In genomic region chr5:173094012-173094661, GRCh38 we compare ENCODE assay signal across 10 cellular contexts. TPM values are rescaled to one million over a fixed set of nuclear protein-coding genes. Genes with fewer than 3 reads are reported as not detected.
DNase-seq lines count a peak whose midpoint lies in the region; ATAC-seq and TF ChIP-seq lines count a peak whose summit lies in the region.
"Had no signal": no experiment of that assay in that cellular context is flagged by ENCODE, and none has a peak within 500 bp of the region (broad histone marks: within the 10 kb centered on the region; RNA-seq: fewer than 3 reads in every experiment).

No MANE protein-coding gene starts in this region.

- no peak overlapping the region for H4K91ac ChIP-seq in H9 (ENCODE audit: insufficient read length, low read depth, low read length)

- WGBS in H9 (ENCODE audit: extremely low coverage, insufficient read length, low lambda C conversion rate) = no CpG with 5 or more reads among the region's 4 CpGs

- H2BK5ac ChIP-seq in H9 (ENCODE audit: insufficient read length, low read length) = no peak overlapping the region

- H3K4me3 ChIP-seq in foreskin fibroblast (ENCODE audit: low read depth in 1 of 2, low read length in 2 of 2) = no peak overlapping the region

- no peak overlapping the region for H3K14ac ChIP-seq in H9 (ENCODE audit: insufficient read depth, low read length)

- H3K9me3 ChIP-seq in H9 (ENCODE audit: control insufficient read depth, low read depth, low read length) = no peaks in the 10 kb centered on the region

- no peak overlapping the region for H3K18ac ChIP-seq in H9 (ENCODE audit: insufficient read length, low read depth, low read length)

- H2BK20ac ChIP-seq in H9 (ENCODE audit: low read depth, low read length, poor library complexity, severe bottlenecking) = no peak overlapping the region

- H4K8ac ChIP-seq in H9 (replicated peaks; ENCODE audit: insufficient read length, low read depth, low read length) = no peak overlapping the region

- in situ Hi-C loops in SK-MEL-5 (cut with HindIII; ENCODE audit: low pct_unique_long_range_greater_than_20kb, low sequenced_read_pairs) = no loop called here

- H4K20me1 ChIP-seq in H9 (ENCODE audit: control insufficient read depth, insufficient read depth, insufficient read length) = no peaks in the 10 kb centered on the region

- no peak overlapping the region for H2AFZ ChIP-seq in H9 (ENCODE audit: low read length)

- no peak overlapping the region for H2BK12ac ChIP-seq in H9 (ENCODE audit: insufficient read length, low read depth, low read length)

- no peaks in the 10 kb centered on the region for H3K27me3 ChIP-seq in H9 (ENCODE audit: insufficient read depth, low read length)

- no peaks in the 10 kb centered on the region; a peak in 1 of 5 replicates for H3K9me3 Mint-ChIP-seq in H9

- H3K4me3 Mint-ChIP-seq in H9 = no peak overlapping the region

- no peak for ATAC-seq in stimulated activated naive CD8-positive, alpha-beta T cell treated with anti-CD3 and anti-CD28 coated beads, Interleukin-15, Interleukin-2, amounts not matched to agents 100 U/mL and 50 U/mL, for 24 hours

- no peak overlapping the region for H3K56ac ChIP-seq in H9 (ENCODE audit: insufficient read length, low read depth, low read length)

- H3K36me3 Mint-ChIP-seq in H9 (ENCODE audit: insufficient read depth in 1 of 3, low read depth in 3 of 3) = no peaks in the 10 kb centered on the region; a peak in 1 of 7 replicates

- H3K27ac ChIP-seq in H9 (ENCODE audit: insufficient read length, low read depth, low read length) (no peak overlapping the region), caudate nucleus (ENCODE audit: low read depth, low read length) (no peak overlapping the region)

- no peaks in the 10 kb centered on the region for H3K23me2 ChIP-seq in H9 (ENCODE audit: insufficient read length, low read depth, low read length, poor library complexity, severe bottlenecking)

- no peak overlapping the region for H3K23ac ChIP-seq in H9 (ENCODE audit: insufficient read length, low read depth, low read length)

- no peak overlapping the region for H4K5ac ChIP-seq in H9 (ENCODE audit: insufficient read length, low read depth, low read length)

- no peak overlapping the region for H3T11ph ChIP-seq in H9 (ENCODE audit: low read length)

- no peak overlapping the region for H3K4ac ChIP-seq in H9 (ENCODE audit: low read depth, low read length)

- no peaks in the 10 kb centered on the region for H3K27me3 Mint-ChIP-seq in H9 (ENCODE audit: low read depth)

- H2BK15ac ChIP-seq in H9 (ENCODE audit: low read depth, low read length) = no peak overlapping the region

- no peak overlapping the region for H3K9ac ChIP-seq in H9 (ENCODE audit: extremely low read depth, insufficient read length, low read length)

- no peaks in the 10 kb centered on the region for H3K4me1 Mint-ChIP-seq in H9

- no peak overlapping the region for H3K4me2 ChIP-seq in H9 (ENCODE audit: insufficient read depth, insufficient read length, low read length)

- no peak overlapping the region for H2AK5ac ChIP-seq in H9 (ENCODE audit: insufficient read length, low read length)

- H3K79me2 ChIP-seq in H9 (ENCODE audit: insufficient read depth, low read length) = no peaks in the 10 kb centered on the region

- H3K4me1 ChIP-seq in H9 (ENCODE audit: insufficient read depth, low read length) = no peaks in the 10 kb centered on the region

- H2BK120ac ChIP-seq in H9 (ENCODE audit: low read depth, low read length, poor library complexity, severe bottlenecking) = no peak overlapping the region

- H3K27ac Mint-ChIP-seq in H9 = no peak overlapping the region

- no peaks in the 10 kb centered on the region for H3K79me1 ChIP-seq in H9 (ENCODE audit: insufficient read depth, low read depth, low read length, poor library complexity, severe bottlenecking)

- TF ChIP-seq CTCF in foreskin fibroblast (IDR thresholded peaks at IDR 0.05; ENCODE audit: low read depth, low read length) = no peak
- TF ChIP-seq CTCF in H9 (conservative IDR thresholded peaks at IDR 0.05) = no peak

- DNase-seq in ELR (ENCODE audit: low read depth) (peak; percentile 51), SK-MEL-5 (ENCODE audit: low read depth, low spot score) (peak; percentile 43), foreskin fibroblast (peak; percentile 62 to 83), pulmonary artery endothelial cell (ENCODE audit: low read depth, low spot score) (peak; percentile 81), COR-L47 (lab: John Stamatoyannopoulos, UW) (no peak), H9 (no peak), caudate nucleus (lab: John Stamatoyannopoulos, UW) (no peak)
- no peak for DNase-seq in stimulated activated naive CD8-positive, alpha-beta T cell treated with anti-CD3 and anti-CD28 coated beads, Interleukin-15, Interleukin-2, amounts not matched to agents 100 U/mL and 50 U/mL, for 24 hours
- DNase-seq: activated CD4-positive, alpha-beta T cell treated with anti-CD3 and anti-CD28 coated beads for 48 hours; effector CD4-positive, alpha-beta T cell had no signal

RNA-seq across cellular contexts. Expression of gene CREBRF, which starts 38.0 kb away (rescaled TPM):
- total RNA-seq in SK-MEL-5 (2014; rRNA removed; shearing (Covaris generic)) = 24.6 and 25.6 TPM in 2 replicates
- polyA plus RNA-seq in SK-MEL-5 (2015; cell fraction: cytosol; rRNA removed) = 6.8 and 8.7 TPM in 2 replicates
- 31.4 and 33.9 TPM in 2 replicates for polyA plus RNA-seq in SK-MEL-5 (2015; cell fraction: nucleus; rRNA removed)
- total RNA-seq in pulmonary artery endothelial cell (11.3 and 15.7 TPM in 2 replicates), H9 (2021) (2.7 and 3.0 TPM in 2 replicates)

RNA-seq across cellular contexts. Expression of gene BNIP1, which starts 50.2 kb away (rescaled TPM):
- 17.1 and 18.0 TPM in 2 replicates for total RNA-seq in SK-MEL-5 (2014; rRNA removed; shearing (Covaris generic))
- 8.6 and 12.3 TPM in 2 replicates for polyA plus RNA-seq in SK-MEL-5 (2015; cell fraction: cytosol; rRNA removed)
- 9.9 and 20.0 TPM in 2 replicates for polyA plus RNA-seq in SK-MEL-5 (2015; cell fraction: nucleus; rRNA removed)
- total RNA-seq in pulmonary artery endothelial cell = 22.7 and 22.8 TPM in 2 replicates
- 8.0 and 8.8 TPM in 2 replicates for total RNA-seq in H9 (2021)

Comparison
In these comparisons a context has a peak if more than half of its experiments do, and no peak if none do; other contexts are left out.
1. DNase-seq: peak in ELR (single experiment), SK-MEL-5 (single experiment), foreskin fibroblast (2 of 2) and pulmonary artery endothelial cell (single experiment); none in stimulated activated naive CD8-positive, alpha-beta T cell treated with anti-CD3 and anti-CD28 coated beads, Interleukin-15, Interleukin-2, amounts not matched to agents 100 U/mL and 50 U/mL, for 24 hours (single experiment), COR-L47 (single experiment), H9 (single experiment) and caudate nucleus (0 of 61).